28 cellular contexts compared by ENCODE assay signal in the genomic region with DNA sequence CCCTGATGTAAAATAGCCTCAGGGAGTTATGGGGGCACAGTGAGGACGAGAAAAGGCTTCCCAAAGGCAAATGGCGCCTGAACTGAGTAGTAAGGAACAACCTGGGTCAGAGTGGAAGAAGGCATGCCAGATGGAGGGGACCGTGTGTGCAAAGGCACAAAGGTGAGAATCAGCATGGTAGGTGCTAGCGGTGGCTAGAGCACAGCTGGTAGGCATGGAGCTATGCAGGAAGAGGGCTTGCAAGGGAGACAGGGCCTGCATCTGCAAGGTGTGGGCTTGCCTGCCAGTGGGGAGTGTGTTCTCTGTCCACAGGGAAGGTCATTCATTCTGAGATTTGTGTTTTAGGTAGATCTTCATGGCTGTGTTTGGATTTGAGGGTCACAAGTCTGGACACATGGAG.
"Had no signal": no experiment of that assay in that cellular context is flagged by ENCODE, and none has a peak within 500 bp of the region (broad histone marks: within the 10 kb centered on the region; RNA-seq: fewer than 3 reads in every experiment).

No MANE protein-coding gene starts in this region.

- H3K4me2 ChIP-seq: SK-N-SH had no signal

- H3K27me3 ChIP-seq: SJCRH30 had no signal

- H3K27me3 Mint-ChIP-seq: activated CD4-positive, alpha-beta T cell treated with anti-CD3 and anti-CD28 coated beads for 36 hours; activated T-helper 17 cell treated with anti-CD3 and anti-CD28 coated beads, Interleukin-2, amount 50 U/mL, for 72 hours had no signal

- H3K9me3 Mint-ChIP-seq: activated T-helper 17 cell treated with anti-CD3 and anti-CD28 coated beads, Interleukin-2, amount 50 U/mL, for 72 hours had no signal

- H3K9ac ChIP-seq: SK-N-SH had no signal

- H3K36me3 ChIP-seq: SJCRH30 had no signal

- H3K4me3 Mint-ChIP-seq: activated CD4-positive, alpha-beta memory T cell treated with anti-CD3 and anti-CD28 coated beads, Interleukin-2, amount 10 ng/mL, durations not matched to agents 7 days and 5 days; activated CD4-positive, alpha-beta T cell treated with anti-CD3 and anti-CD28 coated beads for 36 hours; activated naive CD4-positive, alpha-beta T cell treated with anti-CD3 and anti-CD28 coated beads for 36 hours; activated naive CD8-positive, alpha-beta T cell; activated T-helper 17 cell treated with anti-CD3 and anti-CD28 coated beads, Interleukin-2, amount 50 U/mL, for 72 hours; brain had no signal

- FAIRE-seq: astrocyte had no signal

- H3K4me1 ChIP-seq: SJCRH30 had no signal

- H3K9me3 ChIP-seq: SJCRH30, SK-N-SH had no signal

- H3K4me1 Mint-ChIP-seq: activated CD4-positive, alpha-beta memory T cell treated with anti-CD3 and anti-CD28 coated beads, Interleukin-2, amount 10 ng/mL, durations not matched to agents 7 days and 5 days; activated CD4-positive, alpha-beta T cell treated with anti-CD3 and anti-CD28 coated beads for 36 hours; activated T-helper 17 cell treated with anti-CD3 and anti-CD28 coated beads, Interleukin-2, amount 50 U/mL, for 72 hours had no signal

- DNase-seq: activated CD4-positive, alpha-beta memory T cell treated with anti-CD3 and anti-CD28 coated beads, Interleukin-2, amount 10 ng/mL, durations not matched to agents 7 days and 5 days; activated CD4-positive, alpha-beta T cell treated with anti-CD3 and anti-CD28 coated beads for 36 hours; activated CD4-positive, alpha-beta T cell treated with anti-CD3 and anti-CD28 coated beads, Interleukin-2, amount 50 U/mL, for 1 hour; activated gamma-delta T cell; activated naive CD4-positive, alpha-beta T cell treated with anti-CD3 and anti-CD28 coated beads for 36 hours; activated T-cell treated with anti-CD3 and anti-CD28 coated beads for 4 hours; activated T-cell treated with anti-CD3 and anti-CD28 coated beads, Interleukin-2, amount 50 U/mL, for 48 hours; amygdala; Kasumi-1; KBM-7; NCI-H1048; NCI-H1930; NCI-H2171; NCI-H2227 treated with DMSO at 0.1 percent for 48 hours; NCI-H446 treated with DMSO at 0.1 percent for 48 hours; NCI-H524 treated with DMSO at 0.1 percent for 48 hours; NCI-H82; OCI-M1; Right ventricle myocardium superior; SJCRH30; SK-N-SH; T-helper 1 cell had no signal

- H3K4me3 ChIP-seq: SJCRH30 had no signal

- H3K27ac ChIP-seq: RWPE1, SJCRH30, VCaP had no signal

- H3K27ac Mint-ChIP-seq: activated CD4-positive, alpha-beta memory T cell treated with anti-CD3 and anti-CD28 coated beads, Interleukin-2, amount 10 ng/mL, durations not matched to agents 7 days and 5 days; activated CD4-positive, alpha-beta T cell treated with anti-CD3 and anti-CD28 coated beads for 36 hours; activated naive CD4-positive, alpha-beta T cell treated with anti-CD3 and anti-CD28 coated beads for 36 hours; activated naive CD8-positive, alpha-beta T cell; activated T-helper 17 cell treated with anti-CD3 and anti-CD28 coated beads, Interleukin-2, amount 50 U/mL, for 72 hours had no signal
